In the genomic region with DNA sequence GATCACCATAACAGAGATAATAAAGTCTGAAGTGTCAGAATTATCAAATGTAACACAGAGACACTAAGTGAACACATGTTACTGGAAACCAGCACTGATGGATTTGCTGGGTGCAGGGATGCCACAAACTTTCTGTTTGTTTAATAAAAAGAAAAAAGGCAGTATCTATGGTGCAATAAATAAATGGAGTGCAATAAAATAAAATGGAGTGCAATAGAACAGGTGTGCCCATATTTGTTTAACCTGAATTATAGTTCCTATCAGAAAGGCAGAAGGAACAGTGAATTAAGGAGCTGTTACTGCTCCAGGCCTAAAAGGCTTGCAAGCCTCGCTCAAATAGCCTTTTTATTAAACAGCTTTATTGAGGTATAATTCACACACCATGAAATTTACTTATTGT, we compare ENCODE assay signal across 20 cellular contexts.
"Had no signal": no experiment of that assay in that cellular context is flagged by ENCODE, and none has a peak within 500 bp of the region (broad histone marks: within the 10 kb centered on the region; RNA-seq: fewer than 3 reads in every experiment).

No MANE protein-coding gene starts in this region.

- H3K36me3 ChIP-seq: adrenal gland, Peyer's patch, SJCRH30, WERI-Rb-1 had no signal

- DNase-seq: activated CD4-positive, alpha-beta memory T cell treated with anti-CD3 and anti-CD28 coated beads, Interleukin-2, amount 10 ng/mL, durations not matched to agents 7 days and 5 days; activated CD4-positive, alpha-beta T cell treated with anti-CD3 and anti-CD28 coated beads for 36 hours; activated CD4-positive, alpha-beta T cell treated with anti-CD3 and anti-CD28 coated beads, Interleukin-2, amount 50 U/mL, for 1 hour; activated naive CD4-positive, alpha-beta T cell treated with anti-CD3 and anti-CD28 coated beads, Interleukin-2, amount 50 U/mL, for 16 hours; activated naive CD8-positive, alpha-beta T cell treated with anti-CD3 and anti-CD28 coated beads, Interleukin-2, amount 10 ng/mL, durations not matched to agents 7 days and 5 days; activated T-cell treated with anti-CD3 and anti-CD28 coated beads for 4 hours; adrenal gland; anterior cingulate cortex; cerebellar nuclear complex; MG63; NCI-H2029; NCI-H446; NCI-H524; NCI-H82; Peyer's patch; Right ventricle myocardium superior; SJCRH30; SK-N-SH; T-helper 1 cell; WERI-Rb-1 had no signal

- H3K4me3 ChIP-seq: adrenal gland, MG63, Peyer's patch, SJCRH30 had no signal

- H3K9me3 ChIP-seq: adrenal gland, Peyer's patch, SK-N-SH had no signal

- H3K4me1 ChIP-seq: adrenal gland, Peyer's patch, SJCRH30 had no signal

- ATAC-seq: activated CD4-positive, alpha-beta T cell treated with anti-CD3 and anti-CD28 coated beads for 36 hours had no signal
